In the genomic region with DNA sequence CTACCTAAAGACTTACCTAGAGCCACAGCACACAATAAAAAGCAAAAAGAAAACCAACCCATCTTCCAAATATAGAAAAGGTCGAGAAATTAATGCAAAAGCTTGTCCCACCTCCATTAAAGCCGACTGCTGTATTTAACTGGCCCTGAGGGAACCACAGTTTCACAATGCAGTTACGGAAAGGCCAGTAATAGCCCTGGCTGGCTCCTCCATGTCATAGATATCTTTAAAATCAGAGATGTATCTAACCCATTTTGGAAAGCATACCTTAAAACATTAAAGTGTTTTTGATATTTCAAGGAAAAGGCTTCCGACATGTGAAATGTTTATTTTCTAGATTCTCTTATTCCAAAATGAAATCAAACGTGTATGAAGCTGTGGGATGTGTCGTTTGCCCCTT, we compare ENCODE assay signal across 17 cellular contexts.
"Had no signal": no experiment of that assay in that cellular context is flagged by ENCODE, and none has a peak within 500 bp of the region (broad histone marks: within the 10 kb centered on the region; RNA-seq: fewer than 3 reads in every experiment).

No MANE protein-coding gene starts in this region.

- H2AFZ ChIP-seq: hepatocyte had no signal

- H3K4me2 ChIP-seq: hepatocyte had no signal

- FAIRE-seq: kidney had no signal

- H3K79me2 ChIP-seq: hepatocyte had no signal

- H3K9me3 ChIP-seq: gastroesophageal sphincter had no signal

- H3K36me3 ChIP-seq: gastroesophageal sphincter had no signal

- H3K4me1 ChIP-seq: gastroesophageal sphincter had no signal

- H3K27me3 ChIP-seq: gastroesophageal sphincter, hepatocyte had no signal

- H3K4me3 ChIP-seq: gastroesophageal sphincter, hepatocyte, skin epidermis had no signal

- ATAC-seq: activated CD4-positive, CD25-positive, alpha-beta regulatory T cell treated with anti-CD3 and anti-CD28 coated beads, Interleukin-2, amount 50 U/mL, for 24 hours; activated CD8-positive, alpha-beta memory T cell treated with anti-CD3 and anti-CD28 coated beads, Interleukin-2, amount 10 ng/mL, durations not matched to agents 7 days and 5 days; activated naive CD4-positive, alpha-beta T cell treated with anti-CD3 and anti-CD28 coated beads, Interleukin-2, amount 50 U/mL, for 72 hours; effector memory CD8-positive, alpha-beta T cell; gastroesophageal sphincter; left ventricle myocardium superior had no signal

- DNase-seq: activated CD8-positive, alpha-beta memory T cell treated with anti-CD3 and anti-CD28 coated beads, Interleukin-2, amount 10 ng/mL, durations not matched to agents 7 days and 5 days; activated effector memory CD4-positive, alpha-beta T cell treated with Interleukin-2 at 50 U/mL for 16 hours; activated T-cell treated with anti-CD3 and anti-CD28 coated beads, Interleukin-2, amount 50 U/mL, for 24 hours; amniotic stem cell; cerebellar nuclear complex; effector memory CD8-positive, alpha-beta T cell; kidney; left ventricle myocardium superior; mesendoderm; nephron progenitor cell; stimulated activated CD4-positive, alpha-beta T cell treated with anti-CD3 and anti-CD28 coated beads, Interleukin-4, amount 100 ng/mL, for 4 hours had no signal

- H3K27ac ChIP-seq: epithelial cell of prostate, gastroesophageal sphincter, hepatocyte, skin epidermis had no signal
